Comparison of ENCODE assay signal across 33 cellular contexts in genomic region chr2:100675855-100676254, GRCh38.
"Had no signal": no experiment of that assay in that cellular context is flagged by ENCODE, and none has a peak within 500 bp of the region (broad histone marks: within the 10 kb centered on the region; RNA-seq: fewer than 3 reads in every experiment).

No MANE protein-coding gene starts in this region.

- ATAC-seq: activated CD4-positive, CD25-positive, alpha-beta regulatory T cell treated with anti-CD3 and anti-CD28 coated beads, Interleukin-2, amount 50 U/mL, for 24 hours; activated CD8-positive, alpha-beta T cell treated with anti-CD3 and anti-CD28 coated beads for 36 hours; activated naive CD4-positive, alpha-beta T cell treated with anti-CD3 and anti-CD28 coated beads, Interleukin-2, amount 50 U/mL, for 72 hours; activated T-cell treated with anti-CD3 and anti-CD28 coated beads, Interleukin-2, amount 50 U/mL, for 72 hours; esophagus mucosa; foreskin keratinocyte; gastrocnemius medialis; T-cell had no signal

- H3K4me1 Mint-ChIP-seq: activated B cell treated with CpG ODN at 0.5 μM for 24 hours, endodermal cell had no signal

- H3K27ac Mint-ChIP-seq: activated B cell treated with CpG ODN at 0.5 μM for 24 hours; activated CD8-positive, alpha-beta T cell treated with anti-CD3 and anti-CD28 coated beads for 36 hours; activated naive CD4-positive, alpha-beta T cell treated with anti-CD3 and anti-CD28 coated beads, Interleukin-2, amount 10 ng/mL, durations not matched to agents 7 days and 5 days; activated naive CD4-positive, alpha-beta T cell treated with anti-CD3 and anti-CD28 coated beads, Interleukin-2, amount 50 U/mL, for 72 hours; activated naive CD8-positive, alpha-beta T cell treated with anti-CD3 and anti-CD28 coated beads, Interleukin-2, amount 10 ng/mL, durations not matched to agents 7 days and 5 days; activated T-cell treated with anti-CD3 and anti-CD28 coated beads, Interleukin-2, amount 50 U/mL, for 24 hours; activated T-cell treated with anti-CD3 and anti-CD28 coated beads, Interleukin-2, amount 50 U/mL, for 72 hours; dendritic cell treated with granulocyte-macrophage colony-stimulating factor and Interleukin-4, amounts not matched to agents 40 ng/mL and 50 ng/mL, for 4 days; endodermal cell; T-cell; T-helper 1 cell treated with Interleukin-12 subunit alpha and Interleukin-12 subunit beta and Interleukin-4 antibody, amounts not matched to agents 30 μg/mL and 1 μg/mL, for 36 hours had no signal

- H3K4me3 Mint-ChIP-seq: activated B cell treated with CpG ODN at 0.5 μM for 24 hours; activated CD8-positive, alpha-beta T cell treated with anti-CD3 and anti-CD28 coated beads for 36 hours; activated naive CD4-positive, alpha-beta T cell treated with anti-CD3 and anti-CD28 coated beads, Interleukin-2, amount 10 ng/mL, durations not matched to agents 7 days and 5 days; activated naive CD8-positive, alpha-beta T cell treated with anti-CD3 and anti-CD28 coated beads, Interleukin-2, amount 10 ng/mL, durations not matched to agents 7 days and 5 days; activated T-cell treated with anti-CD3 and anti-CD28 coated beads, Interleukin-2, amount 50 U/mL, for 24 hours; activated T-cell treated with anti-CD3 and anti-CD28 coated beads, Interleukin-2, amount 50 U/mL, for 72 hours; brain; dendritic cell treated with granulocyte-macrophage colony-stimulating factor and Interleukin-4, amounts not matched to agents 40 ng/mL and 50 ng/mL, for 4 days; endodermal cell; T-cell; T-helper 1 cell treated with Interleukin-12 subunit alpha and Interleukin-12 subunit beta and Interleukin-4 antibody, amounts not matched to agents 30 μg/mL and 1 μg/mL, for 36 hours had no signal

- DNase-seq: activated B cell treated with CpG ODN at 0.5 μM for 24 hours; activated CD4-positive, alpha-beta T cell treated with anti-CD3 and anti-CD28 coated beads for 48 hours; activated CD4-positive, alpha-beta T cell treated with anti-CD3 and anti-CD28 coated beads, Interleukin-2, amount 50 U/mL, for 1 hour; activated CD4-positive, alpha-beta T cell treated with anti-CD3 and anti-CD28 coated beads, Interleukin-2, amount 50 U/mL, for 48 hours; activated CD8-positive, alpha-beta memory T cell treated with anti-CD3 and anti-CD28 coated beads for 24 hours; activated CD8-positive, alpha-beta memory T cell treated with anti-CD3 and anti-CD28 coated beads, Interleukin-2, amount 50 U/mL, for 4 hours; activated CD8-positive, alpha-beta T cell treated with anti-CD3 and anti-CD28 coated beads for 36 hours; activated gamma-delta T cell; activated naive CD4-positive, alpha-beta T cell; activated naive CD4-positive, alpha-beta T cell treated with anti-CD3 and anti-CD28 coated beads, Interleukin-2, amount 10 ng/mL, durations not matched to agents 7 days and 5 days; activated naive CD8-positive, alpha-beta T cell treated with anti-CD3 and anti-CD28 coated beads, Interleukin-2, amount 10 ng/mL, durations not matched to agents 7 days and 5 days; activated T-cell treated with anti-CD3 and anti-CD28 coated beads for 4 hours; activated T-cell treated with anti-CD3 and anti-CD28 coated beads, Interleukin-2, amount 50 U/mL, for 24 hours; activated T-cell treated with anti-CD3 and anti-CD28 coated beads, Interleukin-2, amount 50 U/mL, for 72 hours; central memory CD4-positive, alpha-beta T cell; cerebellar nuclear complex; colonic mucosa; dorsolateral prefrontal cortex; effector memory CD4-positive, alpha-beta T cell; endodermal cell; foreskin keratinocyte; gastrocnemius medialis; glutamatergic neuron; SW 1271; T-cell; T-helper 9 cell; WERI-Rb-1 had no signal

- H3K9me3 Mint-ChIP-seq: activated B cell treated with CpG ODN at 0.5 μM for 24 hours; activated CD8-positive, alpha-beta T cell treated with anti-CD3 and anti-CD28 coated beads for 36 hours; activated naive CD4-positive, alpha-beta T cell treated with anti-CD3 and anti-CD28 coated beads, Interleukin-2, amount 10 ng/mL, durations not matched to agents 7 days and 5 days; activated naive CD4-positive, alpha-beta T cell treated with anti-CD3 and anti-CD28 coated beads, Interleukin-2, amount 50 U/mL, for 72 hours; activated naive CD8-positive, alpha-beta T cell treated with anti-CD3 and anti-CD28 coated beads, Interleukin-2, amount 10 ng/mL, durations not matched to agents 7 days and 5 days; activated T-cell treated with anti-CD3 and anti-CD28 coated beads, Interleukin-2, amount 50 U/mL, for 24 hours; activated T-cell treated with anti-CD3 and anti-CD28 coated beads, Interleukin-2, amount 50 U/mL, for 72 hours; dendritic cell treated with granulocyte-macrophage colony-stimulating factor and Interleukin-4, amounts not matched to agents 40 ng/mL and 50 ng/mL, for 4 days; endodermal cell; T-cell; T-helper 1 cell treated with Interleukin-12 subunit alpha and Interleukin-12 subunit beta and Interleukin-4 antibody, amounts not matched to agents 30 μg/mL and 1 μg/mL, for 36 hours had no signal

- H3K27me3 Mint-ChIP-seq: activated B cell treated with CpG ODN at 0.5 μM for 24 hours; activated CD8-positive, alpha-beta T cell treated with anti-CD3 and anti-CD28 coated beads for 36 hours; activated naive CD8-positive, alpha-beta T cell treated with anti-CD3 and anti-CD28 coated beads, Interleukin-2, amount 10 ng/mL, durations not matched to agents 7 days and 5 days; activated T-cell treated with anti-CD3 and anti-CD28 coated beads, Interleukin-2, amount 50 U/mL, for 24 hours; brain; dendritic cell treated with granulocyte-macrophage colony-stimulating factor and Interleukin-4, amounts not matched to agents 40 ng/mL and 50 ng/mL, for 4 days had no signal

- H3K36me3 Mint-ChIP-seq: activated naive CD4-positive, alpha-beta T cell treated with anti-CD3 and anti-CD28 coated beads, Interleukin-2, amount 10 ng/mL, durations not matched to agents 7 days and 5 days; activated naive CD4-positive, alpha-beta T cell treated with anti-CD3 and anti-CD28 coated beads, Interleukin-2, amount 50 U/mL, for 72 hours; activated naive CD8-positive, alpha-beta T cell treated with anti-CD3 and anti-CD28 coated beads, Interleukin-2, amount 10 ng/mL, durations not matched to agents 7 days and 5 days; brain; T-cell had no signal
